1 cellular context compared by ENCODE assay signal in the genomic region with DNA sequence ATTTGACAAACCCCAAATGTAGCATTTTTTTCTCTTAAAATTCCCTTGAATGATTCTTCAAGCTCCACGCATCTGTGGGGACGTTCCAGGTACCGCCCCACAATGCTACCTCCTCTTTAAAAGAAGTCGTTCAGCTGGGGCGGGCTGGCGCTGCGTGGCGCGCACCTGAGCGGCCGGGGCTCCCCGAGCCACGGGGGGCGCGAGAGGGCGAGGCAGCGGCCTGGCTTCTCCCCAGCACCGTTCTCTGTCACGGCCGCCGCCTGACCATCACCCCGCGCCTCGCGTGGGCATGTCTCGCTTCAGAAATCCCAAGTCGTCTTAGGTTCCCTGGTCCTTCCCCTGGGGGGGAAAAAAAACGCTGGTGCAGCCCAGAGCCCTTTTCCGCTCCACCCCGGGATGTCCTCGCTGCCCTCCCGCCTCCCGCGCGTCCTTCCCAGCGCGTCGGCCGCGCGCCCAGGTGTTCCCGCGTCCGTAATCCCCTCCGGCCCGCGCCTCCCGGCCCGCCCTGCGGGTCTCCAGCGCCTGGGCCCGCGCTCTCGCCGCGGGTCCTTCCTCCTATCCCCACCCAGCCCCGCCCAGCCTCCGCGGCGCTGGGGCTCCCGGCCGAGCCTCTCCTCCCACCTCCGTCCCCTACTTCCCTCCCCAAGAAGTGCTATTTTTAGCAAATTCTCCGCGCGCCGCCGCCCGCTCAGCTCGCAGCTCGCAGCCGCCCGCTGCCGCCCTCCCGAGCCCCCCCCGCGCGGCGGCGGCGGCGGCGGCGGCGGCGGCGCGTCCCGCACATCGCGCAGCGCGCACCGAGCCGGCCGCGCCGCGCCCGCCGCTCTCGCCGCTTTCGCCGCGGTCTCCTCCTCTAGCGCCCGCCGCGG.
A peak's percentile ranks its signal among the peaks of the same experiment; 100 is the strongest.
TF ChIP-seq lines count a peak whose summit lies in the region.

No MANE protein-coding gene starts in this region.

TF ChIP-seq in H1, 55 proteins besides CTCF, POLR2A, EP300 and RAD21:
- TF ChIP-seq TAF1 (IDR thresholded peaks at IDR 0.05; ENCODE audit: low read depth, low read length): 0 out of 2 replicates have a peak, but pooled peaks have one; percentile 11
- TF ChIP-seq, protein P1, sequence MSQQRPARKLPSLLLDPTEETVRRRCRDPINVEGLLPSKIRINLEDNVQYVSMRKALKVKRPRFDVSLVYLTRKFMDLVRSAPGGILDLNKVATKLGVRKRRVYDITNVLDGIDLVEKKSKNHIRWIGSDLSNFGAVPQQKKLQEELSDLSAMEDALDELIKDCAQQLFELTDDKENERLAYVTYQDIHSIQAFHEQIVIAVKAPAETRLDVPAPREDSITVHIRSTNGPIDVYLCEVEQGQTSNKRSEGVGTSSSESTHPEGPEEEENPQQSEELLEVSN (IDR thresholded peaks at IDR 0.05): peak; percentile 44
- TF ChIP-seq, protein P2, sequence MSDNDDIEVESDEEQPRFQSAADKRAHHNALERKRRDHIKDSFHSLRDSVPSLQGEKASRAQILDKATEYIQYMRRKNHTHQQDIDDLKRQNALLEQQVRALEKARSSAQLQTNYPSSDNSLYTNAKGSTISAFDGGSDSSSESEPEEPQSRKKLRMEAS (IDR thresholded peaks at IDR 0.05): peak; percentile 24; the same call in 1 of the 2 replicates
- TF ChIP-seq RNF2 (IDR thresholded peaks at IDR 0.05; ENCODE audit: borderline replicate concordance, low read depth, low read length, missing control alignments, poor library complexity, severe bottlenecking): no peak
- 0 out of 2 replicates have a peak, but pooled peaks have one; percentile 47 for TF ChIP-seq TCF12 (IDR thresholded peaks at IDR 0.05; ENCODE audit: low read depth, low read length)
- peak; percentile 72 for TF ChIP-seq KDM4A (IDR thresholded peaks at IDR 0.05; ENCODE audit: low read depth, low read length, severe bottlenecking)
TF ChIP-seq in H1: peak in this region for 5.
